In genomic region chr2:55123851-55124269, GRCh38 we compare ENCODE assay signal across 18 cellular contexts.
A peak's percentile ranks its signal among the peaks of the same experiment; 100 is the strongest.
DNase-seq lines count a peak whose midpoint lies in the region; ATAC-seq lines count a peak whose summit lies in the region.
"Had no signal": no experiment of that assay in that cellular context is flagged by ENCODE, and none has a peak within 500 bp of the region (broad histone marks: within the 10 kb centered on the region; RNA-seq: fewer than 3 reads in every experiment).

No MANE protein-coding gene starts in this region.

- WGBS in ectodermal cell, 2 experiments, result 22 to 30% methylated on average over 2 of the region's 2 CpGs
- 83% methylated on average over 2 of the region's 2 CpGs for whole genome bisulfite sequencing in mesenchymal stem cell

- peak overlapping the region; percentile 67 for H2BK15ac ChIP-seq in mesenchymal stem cell (ENCODE audit: low read depth, poor library complexity, severe bottlenecking)

- H3K4me1 ChIP-seq in ectodermal cell (ENCODE audit: control insufficient read depth, insufficient read depth, low read length), result peaks cover 23% of the 10 kb centered on the region
- H3K4me1 ChIP-seq in mesenchymal stem cell (ENCODE audit: control insufficient read depth, insufficient read depth, low read depth, low read length), result peaks cover 13% of the 10 kb centered on the region

- H2AK5ac ChIP-seq in mesenchymal stem cell (ENCODE audit: low read length, severe bottlenecking), result no peak overlapping the region

- H3K23ac ChIP-seq in mesenchymal stem cell (ENCODE audit: low read length in 2 of 2), result no peak overlapping the region

- peak overlapping the region; percentile 69 for H4K8ac ChIP-seq in mesenchymal stem cell (ENCODE audit: low read length)

- no peaks in the 10 kb centered on the region for H3K27me3 ChIP-seq in ectodermal cell (ENCODE audit: control insufficient read depth, insufficient read depth, low read length, poor library complexity, severe bottlenecking)
- no peaks in the 10 kb centered on the region for H3K27me3 ChIP-seq in mesenchymal stem cell (ENCODE audit: control insufficient read depth in 1 of 2, insufficient read depth in 1 of 2, low read length in 2 of 2)

- H3K4me2 ChIP-seq in mesenchymal stem cell (ENCODE audit: low read length, poor library complexity, severe bottlenecking), result no peak overlapping the region
- H3K4me2 ChIP-seq: BLaER1 treated with 17β-estradiol and CSF1 and Interleukin-3, amounts not matched to agents 10 nM and 100 nM; PC-9 had no signal

- no peak overlapping the region for H2BK12ac ChIP-seq in mesenchymal stem cell (ENCODE audit: low read length in 2 of 2)

- no peaks in the 10 kb centered on the region for H3K79me1 ChIP-seq in mesenchymal stem cell (replicated peaks; ENCODE audit: low read length, poor library complexity, severe bottlenecking)

- no peak overlapping the region for H3K4ac ChIP-seq in mesenchymal stem cell (ENCODE audit: low read depth in 1 of 2, low read length in 2 of 2)

- no peak overlapping the region for H2BK120ac ChIP-seq in mesenchymal stem cell (ENCODE audit: low read depth, low read length)

- no peak for ATAC-seq in GM21515 (IDR thresholded peaks at IDR 0.05; ENCODE audit: unreplicated experiment)

- peak; percentile 18 for DNase-seq in NCI-H82 (lab: John Stamatoyannopoulos, UW)
- DNase-seq in NCI-H82 treated with DMSO at 0.1 percent for 48 hours (lab: John Stamatoyannopoulos, UW; ENCODE audit: unreplicated experiment), result no peak
- no peak for DNase-seq in mesenchymal stem cell
- peak; percentile 89 for DNase-seq in superior temporal gyrus (ENCODE audit: extremely low spot score)
- DNase-seq in germinal center (ENCODE audit: low spot score), result no peak
- no peak for DNase-seq in activated CD4-positive, alpha-beta T cell treated with anti-CD3 and anti-CD28 coated beads for 1 hour
- DNase-seq: DMS 273 treated with DMSO at 0.1 percent for 48 hours, H7, NCI-H1048, NCI-H1694, NCI-H2107, NCI-H345, NCI-H526 treated with DMSO at 0.1 percent for 48 hours, PC-9 had no signal

- H3K14ac ChIP-seq in mesenchymal stem cell (ENCODE audit: low read length in 2 of 2), result no peak overlapping the region

- H3K9ac ChIP-seq in mesenchymal stem cell (ENCODE audit: low read length), result no peak overlapping the region
- H3K9ac ChIP-seq: BLaER1 treated with 17β-estradiol and CSF1 and Interleukin-3, amounts not matched to agents 10 nM and 100 nM had no signal

- H2AFZ ChIP-seq in mesenchymal stem cell (ENCODE audit: low read depth, low read length), result no peak overlapping the region
- H2AFZ ChIP-seq: PC-9 had no signal

- no peak overlapping the region for H3K18ac ChIP-seq in mesenchymal stem cell (ENCODE audit: low read depth in 1 of 2, low read length in 2 of 2)

- H2BK5ac ChIP-seq in mesenchymal stem cell (ENCODE audit: low read depth, low read length, poor library complexity, severe bottlenecking), result no peak overlapping the region

- H3K27ac ChIP-seq in ectodermal cell (ENCODE audit: insufficient read depth, low read depth, low read length, poor library complexity, severe bottlenecking) (peak overlapping the region; percentile 64), mesenchymal stem cell (ENCODE audit: low read length, poor library complexity, severe bottlenecking) (no peak overlapping the region)
- H3K27ac ChIP-seq: 22Rv1; BLaER1 treated with 17β-estradiol and CSF1 and Interleukin-3, amounts not matched to agents 10 nM and 100 nM; PC-9 had no signal

- H3K9me3 ChIP-seq in ectodermal cell (ENCODE audit: control insufficient read depth, low read length) (no peaks in the 10 kb centered on the region), mesenchymal stem cell (ENCODE audit: control insufficient read depth, low read length) (no peaks in the 10 kb centered on the region)

- H3K4me3 ChIP-seq in ectodermal cell (ENCODE audit: insufficient read depth, low read depth, low read length) (no peak overlapping the region), mesenchymal stem cell (ENCODE audit: insufficient read depth in 1 of 2, low read depth in 1 of 2, low read length in 2 of 2) (no peak overlapping the region)
- H3K4me3 ChIP-seq: BLaER1 treated with 17β-estradiol and CSF1 and Interleukin-3, amounts not matched to agents 10 nM and 100 nM; PC-9 had no signal

- no peaks in the 10 kb centered on the region for H3K36me3 ChIP-seq in ectodermal cell (ENCODE audit: control insufficient read depth, insufficient read depth, low read length)
- H3K36me3 ChIP-seq in mesenchymal stem cell (ENCODE audit: control insufficient read depth in 1 of 2, insufficient read depth in 2 of 2, low read depth in 1 of 2, low read length in 2 of 2), result no peaks in the 10 kb centered on the region

- no peak overlapping the region for H4K91ac ChIP-seq in mesenchymal stem cell (ENCODE audit: low read length)

Comparison
In these comparisons a context has a peak if more than half of its experiments do, and no peak if none do; other contexts are left out.
1. DNase-seq: peak in NCI-H82 (single experiment) and superior temporal gyrus (single experiment); none in NCI-H82 treated with DMSO at 0.1 percent for 48 hours (single experiment), mesenchymal stem cell (single experiment), germinal center (single experiment) and activated CD4-positive, alpha-beta T cell treated with anti-CD3 and anti-CD28 coated beads for 1 hour (single experiment).